In the genomic region with DNA sequence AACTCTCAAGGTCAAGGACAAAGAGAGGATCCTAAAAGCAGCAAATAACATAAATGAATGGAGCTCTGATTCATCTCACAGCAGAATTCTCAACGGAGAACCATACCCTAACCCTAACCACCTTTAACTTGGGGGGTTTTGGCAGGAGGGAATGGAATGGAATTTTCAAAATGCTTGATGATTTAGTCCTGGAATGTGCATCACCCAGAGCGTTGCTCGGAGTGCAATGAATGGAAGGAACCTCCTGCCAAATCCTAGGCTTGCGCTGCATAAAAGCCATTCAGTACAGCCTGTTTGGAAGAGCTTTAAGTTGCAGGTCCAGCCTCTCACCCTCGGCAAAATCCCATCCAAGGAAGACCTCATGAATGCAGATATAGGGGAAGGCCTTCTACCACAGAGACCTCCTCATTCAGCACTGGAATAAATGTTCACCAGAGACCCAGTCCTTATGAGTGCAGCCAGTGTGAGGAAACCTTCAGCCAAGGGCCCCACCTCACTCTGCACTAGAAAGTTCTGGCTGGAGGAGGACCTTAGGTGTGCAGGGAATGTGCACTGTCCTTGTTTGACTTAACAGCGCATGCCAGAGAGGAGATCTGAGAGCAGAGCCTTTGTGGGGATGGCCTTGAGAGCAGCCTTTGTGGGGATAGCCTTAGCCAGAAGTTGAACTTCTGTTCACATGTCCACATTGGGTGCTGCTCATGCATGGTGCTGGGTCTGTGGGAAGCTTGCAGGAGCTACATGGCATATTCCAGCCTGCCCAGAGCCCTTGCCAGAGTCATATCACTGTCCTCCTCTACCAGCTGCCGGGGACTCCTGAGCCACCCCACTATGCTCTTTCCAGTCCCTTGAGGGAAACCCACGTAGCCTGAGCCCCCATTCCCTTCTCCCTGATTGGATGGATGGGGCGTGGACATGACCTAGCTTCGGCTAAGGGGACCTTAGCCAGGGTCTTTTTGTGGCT, we compare ENCODE assay signal across 1 cellular context.
A peak's percentile ranks its signal among the peaks of the same experiment; 100 is the strongest.
TF ChIP-seq lines count a peak whose summit lies in the region.

No MANE protein-coding gene starts in this region.

TF ChIP-seq in HepG2, 621 proteins besides CTCF, POLR2A, EP300 and RAD21 (continued from another document and continues in another):
- TF ChIP-seq, protein P1, sequence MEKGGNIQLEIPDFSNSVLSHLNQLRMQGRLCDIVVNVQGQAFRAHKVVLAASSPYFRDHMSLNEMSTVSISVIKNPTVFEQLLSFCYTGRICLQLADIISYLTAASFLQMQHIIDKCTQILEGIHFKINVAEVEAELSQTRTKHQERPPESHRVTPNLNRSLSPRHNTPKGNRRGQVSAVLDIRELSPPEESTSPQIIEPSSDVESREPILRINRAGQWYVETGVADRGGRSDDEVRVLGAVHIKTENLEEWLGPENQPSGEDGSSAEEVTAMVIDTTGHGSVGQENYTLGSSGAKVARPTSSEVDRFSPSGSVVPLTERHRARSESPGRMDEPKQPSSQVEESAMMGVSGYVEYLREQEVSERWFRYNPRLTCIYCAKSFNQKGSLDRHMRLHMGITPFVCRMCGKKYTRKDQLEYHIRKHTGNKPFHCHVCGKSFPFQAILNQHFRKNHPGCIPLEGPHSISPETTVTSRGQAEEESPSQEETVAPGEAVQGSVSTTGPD (CRISPR knock-in tag; IDR thresholded peaks at IDR 0.05), result no peak; the same call in 1 of the 2 replicates
- no peak for TF ChIP-seq MATR3 (CRISPR knock-in tag; IDR thresholded peaks at IDR 0.05)
- TF ChIP-seq, protein P2, sequence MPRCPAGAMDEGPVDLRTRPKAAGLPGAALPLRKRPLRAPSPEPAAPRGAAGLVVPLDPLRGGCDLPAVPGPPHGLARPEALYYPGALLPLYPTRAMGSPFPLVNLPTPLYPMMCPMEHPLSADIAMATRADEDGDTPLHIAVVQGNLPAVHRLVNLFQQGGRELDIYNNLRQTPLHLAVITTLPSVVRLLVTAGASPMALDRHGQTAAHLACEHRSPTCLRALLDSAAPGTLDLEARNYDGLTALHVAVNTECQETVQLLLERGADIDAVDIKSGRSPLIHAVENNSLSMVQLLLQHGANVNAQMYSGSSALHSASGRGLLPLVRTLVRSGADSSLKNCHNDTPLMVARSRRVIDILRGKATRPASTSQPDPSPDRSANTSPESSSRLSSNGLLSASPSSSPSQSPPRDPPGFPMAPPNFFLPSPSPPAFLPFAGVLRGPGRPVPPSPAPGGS (CRISPR knock-in tag; IDR thresholded peaks at IDR 0.05), result no peak
- TF ChIP-seq ZNF441 (CRISPR knock-in tag; IDR thresholded peaks at IDR 0.05; ENCODE audit: borderline replicate concordance), result peak; percentile 70
- no peak for TF ChIP-seq PHF20 (CRISPR knock-in tag; IDR thresholded peaks at IDR 0.05)
- peak; percentile 40; the same call in 1 of the 2 replicates for TF ChIP-seq SP5 (CRISPR knock-in tag; IDR thresholded peaks at IDR 0.05; ENCODE audit: borderline replicate concordance, low read depth)
- no peak for TF ChIP-seq ZNF703 (CRISPR knock-in tag; IDR thresholded peaks at IDR 0.05; ENCODE audit: borderline replicate concordance)
- TF ChIP-seq, protein P3, sequence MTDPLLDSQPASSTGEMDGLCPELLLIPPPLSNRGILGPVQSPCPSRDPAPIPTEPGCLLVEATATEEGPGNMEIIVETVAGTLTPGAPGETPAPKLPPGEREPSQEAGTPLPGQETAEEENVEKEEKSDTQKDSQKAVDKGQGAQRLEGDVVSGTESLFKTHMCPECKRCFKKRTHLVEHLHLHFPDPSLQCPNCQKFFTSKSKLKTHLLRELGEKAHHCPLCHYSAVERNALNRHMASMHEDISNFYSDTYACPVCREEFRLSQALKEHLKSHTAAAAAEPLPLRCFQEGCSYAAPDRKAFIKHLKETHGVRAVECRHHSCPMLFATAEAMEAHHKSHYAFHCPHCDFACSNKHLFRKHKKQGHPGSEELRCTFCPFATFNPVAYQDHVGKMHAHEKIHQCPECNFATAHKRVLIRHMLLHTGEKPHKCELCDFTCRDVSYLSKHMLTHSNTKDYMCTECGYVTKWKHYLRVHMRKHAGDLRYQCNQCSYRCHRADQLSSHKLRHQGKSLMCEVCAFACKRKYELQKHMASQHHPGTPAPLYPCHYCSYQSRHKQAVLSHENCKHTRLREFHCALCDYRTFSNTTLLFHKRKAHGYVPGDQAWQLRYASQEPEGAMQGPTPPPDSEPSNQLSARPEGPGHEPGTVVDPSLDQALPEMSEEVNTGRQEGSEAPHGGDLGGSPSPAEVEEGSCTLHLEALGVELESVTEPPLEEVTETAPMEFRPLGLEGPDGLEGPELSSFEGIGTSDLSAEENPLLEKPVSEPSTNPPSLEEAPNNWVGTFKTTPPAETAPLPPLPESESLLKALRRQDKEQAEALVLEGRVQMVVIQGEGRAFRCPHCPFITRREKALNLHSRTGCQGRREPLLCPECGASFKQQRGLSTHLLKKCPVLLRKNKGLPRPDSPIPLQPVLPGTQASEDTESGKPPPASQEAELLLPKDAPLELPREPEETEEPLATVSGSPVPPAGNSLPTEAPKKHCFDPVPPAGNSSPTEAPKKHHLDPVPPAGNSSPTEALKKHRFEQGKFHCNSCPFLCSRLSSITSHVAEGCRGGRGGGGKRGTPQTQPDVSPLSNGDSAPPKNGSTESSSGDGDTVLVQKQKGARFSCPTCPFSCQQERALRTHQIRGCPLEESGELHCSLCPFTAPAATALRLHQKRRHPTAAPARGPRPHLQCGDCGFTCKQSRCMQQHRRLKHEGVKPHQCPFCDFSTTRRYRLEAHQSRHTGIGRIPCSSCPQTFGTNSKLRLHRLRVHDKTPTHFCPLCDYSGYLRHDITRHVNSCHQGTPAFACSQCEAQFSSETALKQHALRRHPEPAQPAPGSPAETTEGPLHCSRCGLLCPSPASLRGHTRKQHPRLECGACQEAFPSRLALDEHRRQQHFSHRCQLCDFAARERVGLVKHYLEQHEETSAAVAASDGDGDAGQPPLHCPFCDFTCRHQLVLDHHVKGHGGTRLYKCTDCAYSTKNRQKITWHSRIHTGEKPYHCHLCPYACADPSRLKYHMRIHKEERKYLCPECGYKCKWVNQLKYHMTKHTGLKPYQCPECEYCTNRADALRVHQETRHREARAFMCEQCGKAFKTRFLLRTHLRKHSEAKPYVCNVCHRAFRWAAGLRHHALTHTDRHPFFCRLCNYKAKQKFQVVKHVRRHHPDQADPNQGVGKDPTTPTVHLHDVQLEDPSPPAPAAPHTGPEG (CRISPR knock-in tag; IDR thresholded peaks at IDR 0.05), result no peak
- peak; percentile 55 for TF ChIP-seq BHLHE40 (IDR thresholded peaks at IDR 0.05; ENCODE audit: low read length)
- TF ChIP-seq CEBPG (CRISPR knock-in tag; IDR thresholded peaks at IDR 0.05), result peak; percentile 66
- TF ChIP-seq CCAR2 (optimal IDR thresholded peaks at IDR 0.05; ENCODE audit: low read depth, low read length), result no peak
- TF ChIP-seq ZNF44 (CRISPR knock-in tag; IDR thresholded peaks at IDR 0.05), result no peak
- TF ChIP-seq, protein P4, sequence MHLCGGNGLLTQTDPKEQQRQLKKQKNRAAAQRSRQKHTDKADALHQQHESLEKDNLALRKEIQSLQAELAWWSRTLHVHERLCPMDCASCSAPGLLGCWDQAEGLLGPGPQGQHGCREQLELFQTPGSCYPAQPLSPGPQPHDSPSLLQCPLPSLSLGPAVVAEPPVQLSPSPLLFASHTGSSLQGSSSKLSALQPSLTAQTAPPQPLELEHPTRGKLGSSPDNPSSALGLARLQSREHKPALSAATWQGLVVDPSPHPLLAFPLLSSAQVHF (CRISPR knock-in tag; IDR thresholded peaks at IDR 0.05), result no peak
- no peak for TF ChIP-seq ZNF790 (CRISPR knock-in tag; IDR thresholded peaks at IDR 0.05; ENCODE audit: borderline replicate concordance)
- no peak for TF ChIP-seq GZF1 (CRISPR knock-in tag; IDR thresholded peaks at IDR 0.05)
- peak; percentile 73; the same call in 1 of the 2 replicates for TF ChIP-seq ZNF205 (CRISPR knock-in tag; IDR thresholded peaks at IDR 0.05)
- TF ChIP-seq, protein P5, sequence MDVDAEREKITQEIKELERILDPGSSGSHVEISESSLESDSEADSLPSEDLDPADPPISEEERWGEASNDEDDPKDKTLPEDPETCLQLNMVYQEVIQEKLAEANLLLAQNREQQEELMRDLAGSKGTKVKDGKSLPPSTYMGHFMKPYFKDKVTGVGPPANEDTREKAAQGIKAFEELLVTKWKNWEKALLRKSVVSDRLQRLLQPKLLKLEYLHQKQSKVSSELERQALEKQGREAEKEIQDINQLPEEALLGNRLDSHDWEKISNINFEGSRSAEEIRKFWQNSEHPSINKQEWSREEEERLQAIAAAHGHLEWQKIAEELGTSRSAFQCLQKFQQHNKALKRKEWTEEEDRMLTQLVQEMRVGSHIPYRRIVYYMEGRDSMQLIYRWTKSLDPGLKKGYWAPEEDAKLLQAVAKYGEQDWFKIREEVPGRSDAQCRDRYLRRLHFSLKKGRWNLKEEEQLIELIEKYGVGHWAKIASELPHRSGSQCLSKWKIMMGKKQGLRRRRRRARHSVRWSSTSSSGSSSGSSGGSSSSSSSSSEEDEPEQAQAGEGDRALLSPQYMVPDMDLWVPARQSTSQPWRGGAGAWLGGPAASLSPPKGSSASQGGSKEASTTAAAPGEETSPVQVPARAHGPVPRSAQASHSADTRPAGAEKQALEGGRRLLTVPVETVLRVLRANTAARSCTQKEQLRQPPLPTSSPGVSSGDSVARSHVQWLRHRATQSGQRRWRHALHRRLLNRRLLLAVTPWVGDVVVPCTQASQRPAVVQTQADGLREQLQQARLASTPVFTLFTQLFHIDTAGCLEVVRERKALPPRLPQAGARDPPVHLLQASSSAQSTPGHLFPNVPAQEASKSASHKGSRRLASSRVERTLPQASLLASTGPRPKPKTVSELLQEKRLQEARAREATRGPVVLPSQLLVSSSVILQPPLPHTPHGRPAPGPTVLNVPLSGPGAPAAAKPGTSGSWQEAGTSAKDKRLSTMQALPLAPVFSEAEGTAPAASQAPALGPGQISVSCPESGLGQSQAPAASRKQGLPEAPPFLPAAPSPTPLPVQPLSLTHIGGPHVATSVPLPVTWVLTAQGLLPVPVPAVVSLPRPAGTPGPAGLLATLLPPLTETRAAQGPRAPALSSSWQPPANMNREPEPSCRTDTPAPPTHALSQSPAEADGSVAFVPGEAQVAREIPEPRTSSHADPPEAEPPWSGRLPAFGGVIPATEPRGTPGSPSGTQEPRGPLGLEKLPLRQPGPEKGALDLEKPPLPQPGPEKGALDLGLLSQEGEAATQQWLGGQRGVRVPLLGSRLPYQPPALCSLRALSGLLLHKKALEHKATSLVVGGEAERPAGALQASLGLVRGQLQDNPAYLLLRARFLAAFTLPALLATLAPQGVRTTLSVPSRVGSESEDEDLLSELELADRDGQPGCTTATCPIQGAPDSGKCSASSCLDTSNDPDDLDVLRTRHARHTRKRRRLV (CRISPR knock-in tag; IDR thresholded peaks at IDR 0.05), result no peak
- peak; percentile 88 for TF ChIP-seq ZNF331 (CRISPR knock-in tag; IDR thresholded peaks at IDR 0.05)
- TF ChIP-seq TEAD2 (CRISPR knock-in tag; IDR thresholded peaks at IDR 0.05), result no peak
- TF ChIP-seq, protein P6, sequence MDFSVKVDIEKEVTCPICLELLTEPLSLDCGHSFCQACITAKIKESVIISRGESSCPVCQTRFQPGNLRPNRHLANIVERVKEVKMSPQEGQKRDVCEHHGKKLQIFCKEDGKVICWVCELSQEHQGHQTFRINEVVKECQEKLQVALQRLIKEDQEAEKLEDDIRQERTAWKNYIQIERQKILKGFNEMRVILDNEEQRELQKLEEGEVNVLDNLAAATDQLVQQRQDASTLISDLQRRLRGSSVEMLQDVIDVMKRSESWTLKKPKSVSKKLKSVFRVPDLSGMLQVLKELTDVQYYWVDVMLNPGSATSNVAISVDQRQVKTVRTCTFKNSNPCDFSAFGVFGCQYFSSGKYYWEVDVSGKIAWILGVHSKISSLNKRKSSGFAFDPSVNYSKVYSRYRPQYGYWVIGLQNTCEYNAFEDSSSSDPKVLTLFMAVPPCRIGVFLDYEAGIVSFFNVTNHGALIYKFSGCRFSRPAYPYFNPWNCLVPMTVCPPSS (IDR thresholded peaks at IDR 0.05), result no peak
- TF ChIP-seq ZFP1 (CRISPR knock-in tag; IDR thresholded peaks at IDR 0.05), result peak; percentile 81; the same call in 1 of the 2 replicates
- peak; percentile 60; the same call in 1 of the 2 replicates for TF ChIP-seq MTA1 (CRISPR knock-in tag; IDR thresholded peaks at IDR 0.05; ENCODE audit: borderline replicate concordance)
- peak; percentile 66; the same call in 1 of the 2 replicates for TF ChIP-seq KAT8 (CRISPR knock-in tag; IDR thresholded peaks at IDR 0.05)
- no peak for TF ChIP-seq SAFB2 (CRISPR knock-in tag; IDR thresholded peaks at IDR 0.05; ENCODE audit: borderline replicate concordance, low read depth)
- TF ChIP-seq, protein P7, sequence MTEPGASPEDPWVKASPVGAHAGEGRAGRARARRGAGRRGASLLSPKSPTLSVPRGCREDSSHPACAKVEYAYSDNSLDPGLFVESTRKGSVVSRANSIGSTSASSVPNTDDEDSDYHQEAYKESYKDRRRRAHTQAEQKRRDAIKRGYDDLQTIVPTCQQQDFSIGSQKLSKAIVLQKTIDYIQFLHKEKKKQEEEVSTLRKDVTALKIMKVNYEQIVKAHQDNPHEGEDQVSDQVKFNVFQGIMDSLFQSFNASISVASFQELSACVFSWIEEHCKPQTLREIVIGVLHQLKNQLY (CRISPR knock-in tag; IDR thresholded peaks at IDR 0.05), result peak; percentile 75
- no peak for TF ChIP-seq NFE2L1 (CRISPR knock-in tag; IDR thresholded peaks at IDR 0.05; ENCODE audit: borderline replicate concordance)
- TF ChIP-seq ZNF709 (CRISPR knock-in tag; IDR thresholded peaks at IDR 0.05), result peak; percentile 21; the same call in 1 of the 2 replicates
- TF ChIP-seq ZNF891 (CRISPR knock-in tag; IDR thresholded peaks at IDR 0.05), result no peak
- TF ChIP-seq, protein P8, sequence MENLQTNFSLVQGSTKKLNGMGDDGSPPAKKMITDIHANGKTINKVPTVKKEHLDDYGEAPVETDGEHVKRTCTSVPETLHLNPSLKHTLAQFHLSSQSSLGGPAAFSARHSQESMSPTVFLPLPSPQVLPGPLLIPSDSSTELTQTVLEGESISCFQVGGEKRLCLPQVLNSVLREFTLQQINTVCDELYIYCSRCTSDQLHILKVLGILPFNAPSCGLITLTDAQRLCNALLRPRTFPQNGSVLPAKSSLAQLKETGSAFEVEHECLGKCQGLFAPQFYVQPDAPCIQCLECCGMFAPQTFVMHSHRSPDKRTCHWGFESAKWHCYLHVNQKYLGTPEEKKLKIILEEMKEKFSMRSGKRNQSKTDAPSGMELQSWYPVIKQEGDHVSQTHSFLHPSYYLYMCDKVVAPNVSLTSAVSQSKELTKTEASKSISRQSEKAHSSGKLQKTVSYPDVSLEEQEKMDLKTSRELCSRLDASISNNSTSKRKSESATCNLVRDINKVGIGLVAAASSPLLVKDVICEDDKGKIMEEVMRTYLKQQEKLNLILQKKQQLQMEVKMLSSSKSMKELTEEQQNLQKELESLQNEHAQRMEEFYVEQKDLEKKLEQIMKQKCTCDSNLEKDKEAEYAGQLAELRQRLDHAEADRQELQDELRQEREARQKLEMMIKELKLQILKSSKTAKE (CRISPR knock-in tag; IDR thresholded peaks at IDR 0.05; ENCODE audit: borderline replicate concordance), result no peak
- no peak for TF ChIP-seq ZFP36 (IDR thresholded peaks at IDR 0.05; ENCODE audit: borderline replicate concordance, low read depth, low read length, partially characterized antibody)
- TF ChIP-seq, protein P9, sequence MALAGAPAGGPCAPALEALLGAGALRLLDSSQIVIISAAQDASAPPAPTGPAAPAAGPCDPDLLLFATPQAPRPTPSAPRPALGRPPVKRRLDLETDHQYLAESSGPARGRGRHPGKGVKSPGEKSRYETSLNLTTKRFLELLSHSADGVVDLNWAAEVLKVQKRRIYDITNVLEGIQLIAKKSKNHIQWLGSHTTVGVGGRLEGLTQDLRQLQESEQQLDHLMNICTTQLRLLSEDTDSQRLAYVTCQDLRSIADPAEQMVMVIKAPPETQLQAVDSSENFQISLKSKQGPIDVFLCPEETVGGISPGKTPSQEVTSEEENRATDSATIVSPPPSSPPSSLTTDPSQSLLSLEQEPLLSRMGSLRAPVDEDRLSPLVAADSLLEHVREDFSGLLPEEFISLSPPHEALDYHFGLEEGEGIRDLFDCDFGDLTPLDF (CRISPR knock-in tag; IDR thresholded peaks at IDR 0.05), result no peak
- no peak for TF ChIP-seq ISX (CRISPR knock-in tag; conservative IDR thresholded peaks at IDR 0.05)
